Comparison of ENCODE assay signal across 1 cellular context in the genomic region with DNA sequence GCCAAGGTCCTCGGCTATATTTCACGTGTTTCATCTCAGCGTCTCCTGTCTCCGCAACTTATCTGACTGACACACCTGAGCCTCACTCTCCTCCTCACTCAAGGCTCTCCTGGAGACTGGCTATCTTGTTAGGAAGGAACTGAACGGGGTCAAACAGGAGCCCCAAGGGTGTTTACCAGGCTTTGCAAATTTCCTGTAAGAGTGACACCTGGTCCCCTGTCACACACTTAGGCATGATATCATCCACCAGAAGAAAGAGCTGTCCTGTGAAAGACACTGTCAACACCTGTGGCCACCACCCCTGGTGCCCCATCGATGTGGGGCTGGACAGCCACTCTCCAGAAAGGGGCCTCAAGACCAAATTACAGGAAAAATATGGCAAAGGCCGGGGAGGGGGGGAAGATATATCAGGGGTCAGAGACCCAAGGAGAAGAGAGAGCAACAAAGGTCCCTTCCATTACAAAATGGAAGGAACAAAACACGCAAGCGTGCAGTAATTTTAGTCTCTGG.
A peak's percentile ranks its signal among the peaks of the same experiment; 100 is the strongest.
TF ChIP-seq lines count a peak whose summit lies in the region.

No MANE protein-coding gene starts in this region.

TF ChIP-seq in K562, 482 proteins besides CTCF, POLR2A, EP300 and RAD21 (continues in another document):
- no peak for TF ChIP-seq BDP1 (IDR thresholded peaks at IDR 0.05; ENCODE audit: insufficient read depth, insufficient read length)
- no peak for TF ChIP-seq TBL1XR1 (IDR thresholded peaks at IDR 0.05; ENCODE audit: low read length in 2 of 2)
- TF ChIP-seq MXD1 (CRISPR knock-in tag; IDR thresholded peaks at IDR 0.05; ENCODE audit: borderline replicate concordance, poor library complexity, severe bottlenecking), result no peak
- no peak for TF ChIP-seq ZNF133 (CRISPR knock-in tag; IDR thresholded peaks at IDR 0.05)
- TF ChIP-seq MEIS2 (IDR thresholded peaks at IDR 0.05; ENCODE audit: partially characterized antibody), result peak; percentile 36
- peak; percentile 54 for TF ChIP-seq PKNOX1 (IDR thresholded peaks at IDR 0.05)
- no peak for TF ChIP-seq ZNF318 (IDR thresholded peaks at IDR 0.05; ENCODE audit: borderline replicate concordance in 1 of 2, low read depth in 1 of 2)
- TF ChIP-seq ZNF778 (CRISPR knock-in tag; IDR thresholded peaks at IDR 0.05), result no peak
- TF ChIP-seq STAG1 (CRISPR knock-in tag; IDR thresholded peaks at IDR 0.05; ENCODE audit: borderline replicate concordance), result no peak
- TF ChIP-seq CC2D1A (IDR thresholded peaks at IDR 0.05), result no peak
- peak; percentile 67 for TF ChIP-seq CBFA2T3 (IDR thresholded peaks at IDR 0.05)
- TF ChIP-seq ZBTB8A (IDR thresholded peaks at IDR 0.05; ENCODE audit: partially characterized antibody), result no peak
- TF ChIP-seq, protein P1, sequence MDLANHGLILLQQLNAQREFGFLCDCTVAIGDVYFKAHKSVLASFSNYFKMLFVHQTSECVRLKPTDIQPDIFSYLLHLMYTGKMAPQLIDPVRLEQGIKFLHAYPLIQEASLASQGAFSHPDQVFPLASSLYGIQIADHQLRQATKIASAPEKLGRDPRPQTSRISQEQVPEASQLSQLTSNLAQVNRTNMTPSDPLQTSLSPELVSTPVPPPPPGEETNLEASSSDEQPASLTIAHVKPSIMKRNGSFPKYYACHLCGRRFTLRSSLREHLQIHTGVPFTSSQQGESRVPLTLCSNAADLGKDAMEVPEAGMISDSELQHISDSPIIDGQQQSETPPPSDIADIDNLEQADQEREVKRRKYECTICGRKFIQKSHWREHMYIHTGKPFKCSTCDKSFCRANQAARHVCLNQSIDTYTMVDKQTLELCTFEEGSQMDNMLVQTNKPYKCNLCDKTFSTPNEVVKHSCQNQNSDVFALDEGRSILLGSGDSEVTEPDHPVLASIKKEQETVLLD (IDR thresholded peaks at IDR 0.05), result no peak
- no peak for TF ChIP-seq HNRNPUL1 (IDR thresholded peaks at IDR 0.05; ENCODE audit: low read length)
- no peak for TF ChIP-seq RFX5 (IDR thresholded peaks at IDR 0.05; ENCODE audit: low read depth, low read length)
- no peak for TF ChIP-seq EP400 (IDR thresholded peaks at IDR 0.05)
- TF ChIP-seq ZNF77 (CRISPR knock-in tag; IDR thresholded peaks at IDR 0.05), result no peak
- no peak for TF ChIP-seq SAP30 (IDR thresholded peaks at IDR 0.05; ENCODE audit: borderline replicate concordance, insufficient read depth, low read depth, low read length, poor library complexity, severe bottlenecking)
- TF ChIP-seq TAL1 (IDR thresholded peaks at IDR 0.05), result peak; percentile 8; the same call in 1 of the 2 replicates
- TF ChIP-seq AFF1 (IDR thresholded peaks at IDR 0.05; ENCODE audit: low read depth in 1 of 2, partially characterized antibody in 2 of 2), result no peak
- no peak for TF ChIP-seq RBM25 (IDR thresholded peaks at IDR 0.05; ENCODE audit: low read depth, low read length, severe bottlenecking)
- no peak for TF ChIP-seq HOMEZ (CRISPR knock-in tag; IDR thresholded peaks at IDR 0.05)
- TF ChIP-seq CBFA2T2 (conservative IDR thresholded peaks at IDR 0.05), result peak; percentile 36; the same call in 1 of the 2 replicates
- TF ChIP-seq FOSL1 (tag; conservative IDR thresholded peaks at IDR 0.05), result no peak
- TF ChIP-seq TCF3 (CRISPR knock-in tag; IDR thresholded peaks at IDR 0.05), result peak; percentile 37; the same call in 1 of the 2 replicates
- TF ChIP-seq RCOR1 (IDR thresholded peaks at IDR 0.05; ENCODE audit: borderline replicate concordance in 1 of 2, low read depth in 2 of 2, low read length in 2 of 2), result no peak
- TF ChIP-seq NCOR1 (IDR thresholded peaks at IDR 0.05), result peak; percentile 9; the same call in 1 of the 2 replicates
- TF ChIP-seq ZNF551 (CRISPR knock-in tag; IDR thresholded peaks at IDR 0.05), result no peak
- TF ChIP-seq, protein P2, sequence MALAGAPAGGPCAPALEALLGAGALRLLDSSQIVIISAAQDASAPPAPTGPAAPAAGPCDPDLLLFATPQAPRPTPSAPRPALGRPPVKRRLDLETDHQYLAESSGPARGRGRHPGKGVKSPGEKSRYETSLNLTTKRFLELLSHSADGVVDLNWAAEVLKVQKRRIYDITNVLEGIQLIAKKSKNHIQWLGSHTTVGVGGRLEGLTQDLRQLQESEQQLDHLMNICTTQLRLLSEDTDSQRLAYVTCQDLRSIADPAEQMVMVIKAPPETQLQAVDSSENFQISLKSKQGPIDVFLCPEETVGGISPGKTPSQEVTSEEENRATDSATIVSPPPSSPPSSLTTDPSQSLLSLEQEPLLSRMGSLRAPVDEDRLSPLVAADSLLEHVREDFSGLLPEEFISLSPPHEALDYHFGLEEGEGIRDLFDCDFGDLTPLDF (CRISPR knock-in tag; IDR thresholded peaks at IDR 0.05), result no peak
- TF ChIP-seq ZZZ3 (IDR thresholded peaks at IDR 0.05), result no peak
- no peak for TF ChIP-seq ZSCAN29 (IDR thresholded peaks at IDR 0.05)
- TF ChIP-seq FOS (IDR thresholded peaks at IDR 0.05; ENCODE audit: extremely low read depth, insufficient read length), result no peak
- TF ChIP-seq ZNF134 (CRISPR knock-in tag; conservative IDR thresholded peaks at IDR 0.05), result no peak
- TF ChIP-seq NFE2L1 (tag; IDR thresholded peaks at IDR 0.05; ENCODE audit: borderline replicate concordance, low read depth), result no peak
- no peak for TF ChIP-seq NR4A1 (CRISPR knock-in tag; IDR thresholded peaks at IDR 0.05)
- TF ChIP-seq NR4A1 (tag; IDR thresholded peaks at IDR 0.05), result no peak
- no peak for TF ChIP-seq MTA3 (IDR thresholded peaks at IDR 0.05; ENCODE audit: borderline replicate concordance)
- no peak for TF ChIP-seq HDGF (IDR thresholded peaks at IDR 0.05)
- TF ChIP-seq ZNF277 (CRISPR knock-in tag; IDR thresholded peaks at IDR 0.05; ENCODE audit: borderline replicate concordance), result no peak
- no peak for TF ChIP-seq DMBX1 (CRISPR knock-in tag; IDR thresholded peaks at IDR 0.05; ENCODE audit: borderline replicate concordance)
- TF ChIP-seq SAFB2 (IDR thresholded peaks at IDR 0.05; ENCODE audit: borderline replicate concordance, low read depth, low read length, severe bottlenecking), result no peak
- no peak for TF ChIP-seq RBBP5 (IDR thresholded peaks at IDR 0.05; ENCODE audit: borderline replicate concordance, insufficient read depth, low read length, poor library complexity, severe bottlenecking)
- no peak for TF ChIP-seq NFXL1 (CRISPR knock-in tag; IDR thresholded peaks at IDR 0.05)
- TF ChIP-seq ETV6 (IDR thresholded peaks at IDR 0.05; ENCODE audit: borderline replicate concordance in 1 of 2, low read depth in 2 of 2, low read length in 1 of 2), result no peak
- no peak for TF ChIP-seq ETV6 (CRISPR knock-in tag; IDR thresholded peaks at IDR 0.05; ENCODE audit: borderline replicate concordance)
